ENCODE assay signal across 1 cellular context in the genomic region with DNA sequence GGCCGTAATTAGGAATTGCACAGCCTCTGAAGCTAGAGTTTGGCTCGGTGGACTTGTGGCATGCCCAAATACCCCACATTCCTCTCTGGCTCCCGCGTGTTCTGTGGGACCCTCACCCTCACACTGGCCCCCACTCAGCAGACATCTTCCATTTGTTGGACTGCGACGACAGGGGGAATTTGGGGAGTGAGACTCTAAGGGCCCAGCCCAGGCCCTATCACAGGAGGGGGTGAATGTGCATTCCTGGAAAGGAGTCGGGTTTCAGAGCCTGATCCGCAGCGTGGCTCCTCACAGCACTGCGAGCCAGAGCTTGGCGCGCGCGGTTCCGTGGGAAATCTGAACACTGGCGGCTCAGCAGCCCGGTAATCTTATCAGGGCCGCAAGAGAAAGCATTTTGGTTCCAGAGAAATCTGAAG.
TF ChIP-seq lines count a peak whose summit lies in the region.

No MANE protein-coding gene starts in this region.

TF ChIP-seq in K562, 482 proteins besides CTCF, POLR2A, EP300 and RAD21 (continued from another document and continues in another):
- TF ChIP-seq POLR2AphosphoS5 (IDR thresholded peaks at IDR 0.05; ENCODE audit: control insufficient read depth, insufficient read depth, low read depth, low read length) (peak; percentile 60; the same call in 1 of the 2 replicates), MED1 (CRISPR knock-in tag; IDR thresholded peaks at IDR 0.05; ENCODE audit: borderline replicate concordance) (no peak), KDM1A (IDR thresholded peaks at IDR 0.05) (peak; percentile 93 to 94), KLF1 (tag; IDR thresholded peaks at IDR 0.05) (no peak), RCOR1 (IDR thresholded peaks at IDR 0.05; ENCODE audit: borderline replicate concordance in 1 of 2, low read depth in 2 of 2, low read length in 2 of 2) (peak in 1 of 2 experiments; percentile 97; a peak in 2 of 4 replicates), RBM14 (IDR thresholded peaks at IDR 0.05; ENCODE audit: borderline replicate concordance, insufficient read depth, low read depth, low read length) (no peak), ZFP36 (IDR thresholded peaks at IDR 0.05; ENCODE audit: low read depth, low read length, partially characterized antibody) (no peak), ZBED1 (IDR thresholded peaks at IDR 0.05) (peak; percentile 77), STAT5B (CRISPR knock-in tag; IDR thresholded peaks at IDR 0.05) (no peak), ZNF696 (CRISPR knock-in tag; conservative IDR thresholded peaks at IDR 0.05) (no peak), ZNF780A (CRISPR knock-in tag; IDR thresholded peaks at IDR 0.05) (no peak), PTRF (tag; IDR thresholded peaks at IDR 0.05) (no peak), SMAD4 (CRISPR knock-in tag; conservative IDR thresholded peaks at IDR 0.05) (peak; percentile 82), RBBP5 (IDR thresholded peaks at IDR 0.05; ENCODE audit: borderline replicate concordance, insufficient read depth, low read length, poor library complexity, severe bottlenecking) (peak; percentile 82), ELF4 (CRISPR knock-in tag; IDR thresholded peaks at IDR 0.05) (no peak), NFRKB (IDR thresholded peaks at IDR 0.05; ENCODE audit: low read depth) (no peak; the same call in 1 of the 2 replicates), CBFA2T3 (IDR thresholded peaks at IDR 0.05) (peak; percentile 58), NFE2L1 (tag; IDR thresholded peaks at IDR 0.05; ENCODE audit: borderline replicate concordance, low read depth) (no peak), MCM3 (IDR thresholded peaks at IDR 0.05) (no peak), YBX1 (IDR thresholded peaks at IDR 0.05) (no peak), ZNF24 (IDR thresholded peaks at IDR 0.05) (no peak), MECOM (CRISPR knock-in tag; IDR thresholded peaks at IDR 0.05) (no peak), RBM34 (IDR thresholded peaks at IDR 0.05; ENCODE audit: borderline replicate concordance, insufficient read depth, low read length) (no peak), GABPB2 (CRISPR knock-in tag; conservative IDR thresholded peaks at IDR 0.05) (no peak), ZZZ3 (IDR thresholded peaks at IDR 0.05) (no peak), ZFP30 (CRISPR knock-in tag; IDR thresholded peaks at IDR 0.05; ENCODE audit: borderline replicate concordance) (no peak), KLF10 (CRISPR knock-in tag; IDR thresholded peaks at IDR 0.05) (no peak), RFX7 (CRISPR knock-in tag; IDR thresholded peaks at IDR 0.05) (no peak)
- TF ChIP-seq, protein P1, sequence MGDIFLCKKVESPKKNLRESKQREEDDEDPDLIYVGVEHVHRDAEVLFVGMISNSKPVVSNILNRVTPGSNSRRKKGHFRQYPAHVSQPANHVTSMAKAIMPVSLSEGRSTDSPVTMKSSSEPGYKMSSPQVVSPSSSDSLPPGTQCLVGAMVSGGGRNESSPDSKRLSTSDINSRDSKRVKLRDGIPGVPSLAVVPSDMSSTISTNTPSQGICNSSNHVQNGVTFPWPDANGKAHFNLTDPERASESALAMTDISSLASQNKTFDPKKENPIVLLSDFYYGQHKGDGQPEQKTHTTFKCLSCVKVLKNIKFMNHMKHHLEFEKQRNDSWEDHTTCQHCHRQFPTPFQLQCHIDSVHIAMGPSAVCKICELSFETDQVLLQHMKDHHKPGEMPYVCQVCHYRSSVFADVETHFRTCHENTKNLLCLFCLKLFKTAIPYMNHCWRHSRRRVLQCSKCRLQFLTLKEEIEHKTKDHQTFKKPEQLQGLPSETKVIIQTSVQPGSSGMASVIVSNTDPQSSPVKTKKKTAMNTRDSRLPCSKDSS (IDR thresholded peaks at IDR 0.05; ENCODE audit: low read depth, partially characterized antibody), result no peak
- TF ChIP-seq, protein P2, sequence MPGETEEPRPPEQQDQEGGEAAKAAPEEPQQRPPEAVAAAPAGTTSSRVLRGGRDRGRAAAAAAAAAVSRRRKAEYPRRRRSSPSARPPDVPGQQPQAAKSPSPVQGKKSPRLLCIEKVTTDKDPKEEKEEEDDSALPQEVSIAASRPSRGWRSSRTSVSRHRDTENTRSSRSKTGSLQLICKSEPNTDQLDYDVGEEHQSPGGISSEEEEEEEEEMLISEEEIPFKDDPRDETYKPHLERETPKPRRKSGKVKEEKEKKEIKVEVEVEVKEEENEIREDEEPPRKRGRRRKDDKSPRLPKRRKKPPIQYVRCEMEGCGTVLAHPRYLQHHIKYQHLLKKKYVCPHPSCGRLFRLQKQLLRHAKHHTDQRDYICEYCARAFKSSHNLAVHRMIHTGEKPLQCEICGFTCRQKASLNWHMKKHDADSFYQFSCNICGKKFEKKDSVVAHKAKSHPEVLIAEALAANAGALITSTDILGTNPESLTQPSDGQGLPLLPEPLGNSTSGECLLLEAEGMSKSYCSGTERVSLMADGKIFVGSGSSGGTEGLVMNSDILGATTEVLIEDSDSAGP (CRISPR knock-in tag; IDR thresholded peaks at IDR 0.05), result no peak
- TF ChIP-seq, protein P3, sequence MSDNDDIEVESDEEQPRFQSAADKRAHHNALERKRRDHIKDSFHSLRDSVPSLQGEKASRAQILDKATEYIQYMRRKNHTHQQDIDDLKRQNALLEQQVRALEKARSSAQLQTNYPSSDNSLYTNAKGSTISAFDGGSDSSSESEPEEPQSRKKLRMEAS (CRISPR knock-in tag; IDR thresholded peaks at IDR 0.05), result peak; percentile 61
- TF ChIP-seq, protein P4, sequence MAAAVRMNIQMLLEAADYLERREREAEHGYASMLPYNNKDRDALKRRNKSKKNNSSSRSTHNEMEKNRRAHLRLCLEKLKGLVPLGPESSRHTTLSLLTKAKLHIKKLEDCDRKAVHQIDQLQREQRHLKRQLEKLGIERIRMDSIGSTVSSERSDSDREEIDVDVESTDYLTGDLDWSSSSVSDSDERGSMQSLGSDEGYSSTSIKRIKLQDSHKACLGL (CRISPR knock-in tag; IDR thresholded peaks at IDR 0.05; ENCODE audit: borderline replicate concordance, poor library complexity, severe bottlenecking), result no peak
- TF ChIP-seq, protein P5, sequence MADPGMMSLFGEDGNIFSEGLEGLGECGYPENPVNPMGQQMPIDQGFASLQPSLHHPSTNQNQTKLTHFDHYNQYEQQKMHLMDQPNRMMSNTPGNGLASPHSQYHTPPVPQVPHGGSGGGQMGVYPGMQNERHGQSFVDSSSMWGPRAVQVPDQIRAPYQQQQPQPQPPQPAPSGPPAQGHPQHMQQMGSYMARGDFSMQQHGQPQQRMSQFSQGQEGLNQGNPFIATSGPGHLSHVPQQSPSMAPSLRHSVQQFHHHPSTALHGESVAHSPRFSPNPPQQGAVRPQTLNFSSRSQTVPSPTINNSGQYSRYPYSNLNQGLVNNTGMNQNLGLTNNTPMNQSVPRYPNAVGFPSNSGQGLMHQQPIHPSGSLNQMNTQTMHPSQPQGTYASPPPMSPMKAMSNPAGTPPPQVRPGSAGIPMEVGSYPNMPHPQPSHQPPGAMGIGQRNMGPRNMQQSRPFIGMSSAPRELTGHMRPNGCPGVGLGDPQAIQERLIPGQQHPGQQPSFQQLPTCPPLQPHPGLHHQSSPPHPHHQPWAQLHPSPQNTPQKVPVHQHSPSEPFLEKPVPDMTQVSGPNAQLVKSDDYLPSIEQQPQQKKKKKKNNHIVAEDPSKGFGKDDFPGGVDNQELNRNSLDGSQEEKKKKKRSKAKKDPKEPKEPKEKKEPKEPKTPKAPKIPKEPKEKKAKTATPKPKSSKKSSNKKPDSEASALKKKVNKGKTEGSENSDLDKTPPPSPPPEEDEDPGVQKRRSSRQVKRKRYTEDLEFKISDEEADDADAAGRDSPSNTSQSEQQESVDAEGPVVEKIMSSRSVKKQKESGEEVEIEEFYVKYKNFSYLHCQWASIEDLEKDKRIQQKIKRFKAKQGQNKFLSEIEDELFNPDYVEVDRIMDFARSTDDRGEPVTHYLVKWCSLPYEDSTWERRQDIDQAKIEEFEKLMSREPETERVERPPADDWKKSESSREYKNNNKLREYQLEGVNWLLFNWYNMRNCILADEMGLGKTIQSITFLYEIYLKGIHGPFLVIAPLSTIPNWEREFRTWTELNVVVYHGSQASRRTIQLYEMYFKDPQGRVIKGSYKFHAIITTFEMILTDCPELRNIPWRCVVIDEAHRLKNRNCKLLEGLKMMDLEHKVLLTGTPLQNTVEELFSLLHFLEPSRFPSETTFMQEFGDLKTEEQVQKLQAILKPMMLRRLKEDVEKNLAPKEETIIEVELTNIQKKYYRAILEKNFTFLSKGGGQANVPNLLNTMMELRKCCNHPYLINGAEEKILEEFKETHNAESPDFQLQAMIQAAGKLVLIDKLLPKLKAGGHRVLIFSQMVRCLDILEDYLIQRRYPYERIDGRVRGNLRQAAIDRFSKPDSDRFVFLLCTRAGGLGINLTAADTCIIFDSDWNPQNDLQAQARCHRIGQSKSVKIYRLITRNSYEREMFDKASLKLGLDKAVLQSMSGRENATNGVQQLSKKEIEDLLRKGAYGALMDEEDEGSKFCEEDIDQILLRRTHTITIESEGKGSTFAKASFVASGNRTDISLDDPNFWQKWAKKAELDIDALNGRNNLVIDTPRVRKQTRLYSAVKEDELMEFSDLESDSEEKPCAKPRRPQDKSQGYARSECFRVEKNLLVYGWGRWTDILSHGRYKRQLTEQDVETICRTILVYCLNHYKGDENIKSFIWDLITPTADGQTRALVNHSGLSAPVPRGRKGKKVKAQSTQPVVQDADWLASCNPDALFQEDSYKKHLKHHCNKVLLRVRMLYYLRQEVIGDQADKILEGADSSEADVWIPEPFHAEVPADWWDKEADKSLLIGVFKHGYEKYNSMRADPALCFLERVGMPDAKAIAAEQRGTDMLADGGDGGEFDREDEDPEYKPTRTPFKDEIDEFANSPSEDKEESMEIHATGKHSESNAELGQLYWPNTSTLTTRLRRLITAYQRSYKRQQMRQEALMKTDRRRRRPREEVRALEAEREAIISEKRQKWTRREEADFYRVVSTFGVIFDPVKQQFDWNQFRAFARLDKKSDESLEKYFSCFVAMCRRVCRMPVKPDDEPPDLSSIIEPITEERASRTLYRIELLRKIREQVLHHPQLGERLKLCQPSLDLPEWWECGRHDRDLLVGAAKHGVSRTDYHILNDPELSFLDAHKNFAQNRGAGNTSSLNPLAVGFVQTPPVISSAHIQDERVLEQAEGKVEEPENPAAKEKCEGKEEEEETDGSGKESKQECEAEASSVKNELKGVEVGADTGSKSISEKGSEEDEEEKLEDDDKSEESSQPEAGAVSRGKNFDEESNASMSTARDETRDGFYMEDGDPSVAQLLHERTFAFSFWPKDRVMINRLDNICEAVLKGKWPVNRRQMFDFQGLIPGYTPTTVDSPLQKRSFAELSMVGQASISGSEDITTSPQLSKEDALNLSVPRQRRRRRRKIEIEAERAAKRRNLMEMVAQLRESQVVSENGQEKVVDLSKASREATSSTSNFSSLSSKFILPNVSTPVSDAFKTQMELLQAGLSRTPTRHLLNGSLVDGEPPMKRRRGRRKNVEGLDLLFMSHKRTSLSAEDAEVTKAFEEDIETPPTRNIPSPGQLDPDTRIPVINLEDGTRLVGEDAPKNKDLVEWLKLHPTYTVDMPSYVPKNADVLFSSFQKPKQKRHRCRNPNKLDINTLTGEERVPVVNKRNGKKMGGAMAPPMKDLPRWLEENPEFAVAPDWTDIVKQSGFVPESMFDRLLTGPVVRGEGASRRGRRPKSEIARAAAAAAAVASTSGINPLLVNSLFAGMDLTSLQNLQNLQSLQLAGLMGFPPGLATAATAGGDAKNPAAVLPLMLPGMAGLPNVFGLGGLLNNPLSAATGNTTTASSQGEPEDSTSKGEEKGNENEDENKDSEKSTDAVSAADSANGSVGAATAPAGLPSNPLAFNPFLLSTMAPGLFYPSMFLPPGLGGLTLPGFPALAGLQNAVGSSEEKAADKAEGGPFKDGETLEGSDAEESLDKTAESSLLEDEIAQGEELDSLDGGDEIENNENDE (IDR thresholded peaks at IDR 0.05; ENCODE audit: low read depth, low read length), result no peak
- TF ChIP-seq, protein P6, sequence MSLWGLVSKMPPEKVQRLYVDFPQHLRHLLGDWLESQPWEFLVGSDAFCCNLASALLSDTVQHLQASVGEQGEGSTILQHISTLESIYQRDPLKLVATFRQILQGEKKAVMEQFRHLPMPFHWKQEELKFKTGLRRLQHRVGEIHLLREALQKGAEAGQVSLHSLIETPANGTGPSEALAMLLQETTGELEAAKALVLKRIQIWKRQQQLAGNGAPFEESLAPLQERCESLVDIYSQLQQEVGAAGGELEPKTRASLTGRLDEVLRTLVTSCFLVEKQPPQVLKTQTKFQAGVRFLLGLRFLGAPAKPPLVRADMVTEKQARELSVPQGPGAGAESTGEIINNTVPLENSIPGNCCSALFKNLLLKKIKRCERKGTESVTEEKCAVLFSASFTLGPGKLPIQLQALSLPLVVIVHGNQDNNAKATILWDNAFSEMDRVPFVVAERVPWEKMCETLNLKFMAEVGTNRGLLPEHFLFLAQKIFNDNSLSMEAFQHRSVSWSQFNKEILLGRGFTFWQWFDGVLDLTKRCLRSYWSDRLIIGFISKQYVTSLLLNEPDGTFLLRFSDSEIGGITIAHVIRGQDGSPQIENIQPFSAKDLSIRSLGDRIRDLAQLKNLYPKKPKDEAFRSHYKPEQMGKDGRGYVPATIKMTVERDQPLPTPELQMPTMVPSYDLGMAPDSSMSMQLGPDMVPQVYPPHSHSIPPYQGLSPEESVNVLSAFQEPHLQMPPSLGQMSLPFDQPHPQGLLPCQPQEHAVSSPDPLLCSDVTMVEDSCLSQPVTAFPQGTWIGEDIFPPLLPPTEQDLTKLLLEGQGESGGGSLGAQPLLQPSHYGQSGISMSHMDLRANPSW (CRISPR knock-in tag; IDR thresholded peaks at IDR 0.05), result no peak
- TF ChIP-seq, protein P7, sequence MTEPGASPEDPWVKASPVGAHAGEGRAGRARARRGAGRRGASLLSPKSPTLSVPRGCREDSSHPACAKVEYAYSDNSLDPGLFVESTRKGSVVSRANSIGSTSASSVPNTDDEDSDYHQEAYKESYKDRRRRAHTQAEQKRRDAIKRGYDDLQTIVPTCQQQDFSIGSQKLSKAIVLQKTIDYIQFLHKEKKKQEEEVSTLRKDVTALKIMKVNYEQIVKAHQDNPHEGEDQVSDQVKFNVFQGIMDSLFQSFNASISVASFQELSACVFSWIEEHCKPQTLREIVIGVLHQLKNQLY (CRISPR knock-in tag; conservative IDR thresholded peaks at IDR 0.05), result no peak
- TF ChIP-seq, protein P8, sequence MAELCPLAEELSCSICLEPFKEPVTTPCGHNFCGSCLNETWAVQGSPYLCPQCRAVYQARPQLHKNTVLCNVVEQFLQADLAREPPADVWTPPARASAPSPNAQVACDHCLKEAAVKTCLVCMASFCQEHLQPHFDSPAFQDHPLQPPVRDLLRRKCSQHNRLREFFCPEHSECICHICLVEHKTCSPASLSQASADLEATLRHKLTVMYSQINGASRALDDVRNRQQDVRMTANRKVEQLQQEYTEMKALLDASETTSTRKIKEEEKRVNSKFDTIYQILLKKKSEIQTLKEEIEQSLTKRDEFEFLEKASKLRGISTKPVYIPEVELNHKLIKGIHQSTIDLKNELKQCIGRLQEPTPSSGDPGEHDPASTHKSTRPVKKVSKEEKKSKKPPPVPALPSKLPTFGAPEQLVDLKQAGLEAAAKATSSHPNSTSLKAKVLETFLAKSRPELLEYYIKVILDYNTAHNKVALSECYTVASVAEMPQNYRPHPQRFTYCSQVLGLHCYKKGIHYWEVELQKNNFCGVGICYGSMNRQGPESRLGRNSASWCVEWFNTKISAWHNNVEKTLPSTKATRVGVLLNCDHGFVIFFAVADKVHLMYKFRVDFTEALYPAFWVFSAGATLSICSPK (IDR thresholded peaks at IDR 0.05; ENCODE audit: borderline replicate concordance), result no peak
- TF ChIP-seq, protein P9, sequence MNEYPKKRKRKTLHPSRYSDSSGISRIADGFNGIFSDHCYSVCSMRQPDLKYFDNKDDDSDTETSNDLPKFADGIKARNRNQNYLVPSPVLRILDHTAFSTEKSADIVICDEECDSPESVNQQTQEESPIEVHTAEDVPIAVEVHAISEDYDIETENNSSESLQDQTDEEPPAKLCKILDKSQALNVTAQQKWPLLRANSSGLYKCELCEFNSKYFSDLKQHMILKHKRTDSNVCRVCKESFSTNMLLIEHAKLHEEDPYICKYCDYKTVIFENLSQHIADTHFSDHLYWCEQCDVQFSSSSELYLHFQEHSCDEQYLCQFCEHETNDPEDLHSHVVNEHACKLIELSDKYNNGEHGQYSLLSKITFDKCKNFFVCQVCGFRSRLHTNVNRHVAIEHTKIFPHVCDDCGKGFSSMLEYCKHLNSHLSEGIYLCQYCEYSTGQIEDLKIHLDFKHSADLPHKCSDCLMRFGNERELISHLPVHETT (CRISPR knock-in tag; conservative IDR thresholded peaks at IDR 0.05 in 1 of 2, IDR thresholded peaks at IDR 0.05 in 1 of 2), result no peak; a peak in 1 of 4 replicates
